1 cellular context compared by ENCODE assay signal in the genomic region with DNA sequence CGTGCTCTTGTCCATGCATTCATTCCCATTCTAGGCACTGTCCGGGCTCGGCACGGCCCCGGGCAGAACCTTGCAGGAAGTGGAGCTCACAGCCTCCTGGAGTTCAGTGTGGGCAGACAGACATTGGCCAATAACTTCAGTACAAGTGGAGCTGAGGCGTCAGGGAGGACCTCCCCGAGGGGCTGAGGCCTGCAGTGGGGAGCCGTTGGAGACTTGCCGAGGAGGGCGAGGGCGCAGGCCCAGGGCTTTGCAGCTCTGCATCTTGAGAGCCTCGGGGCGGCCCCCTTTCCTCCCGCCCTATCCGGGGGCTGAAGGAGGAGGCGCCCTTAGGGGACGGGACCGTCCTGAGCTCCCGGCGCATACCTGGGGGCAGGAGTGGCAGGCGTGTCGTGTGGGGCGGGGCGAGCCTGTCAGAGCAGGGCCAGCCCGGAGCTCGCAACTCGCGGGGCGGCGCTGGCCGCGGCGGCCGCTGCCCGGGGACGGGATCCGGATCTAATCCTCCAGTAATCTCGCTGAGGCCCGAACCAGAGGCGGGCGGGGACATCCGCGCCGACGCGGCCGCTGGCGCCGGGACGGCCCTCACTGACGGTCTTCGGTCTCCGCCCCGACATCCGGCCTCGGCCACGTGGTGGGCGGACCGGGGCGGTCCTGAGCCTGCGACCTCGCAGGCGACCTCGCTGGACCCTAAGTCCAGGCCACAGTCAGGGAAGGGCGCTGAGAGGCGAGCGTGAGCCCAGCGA.
A peak's percentile ranks its signal among the peaks of the same experiment; 100 is the strongest.
TF ChIP-seq lines count a peak whose summit lies in the region.

Gene ACY1, plus strand, starts transcription at position 698 of the 740 bp plus-strand sequence. CDS start 530 bp downstream, outside the sequence.

TF ChIP-seq in GM12878, 131 proteins besides CTCF, POLR2A, EP300 and RAD21 (continued from another document and continues in another):
- TF ChIP-seq, protein P1, sequence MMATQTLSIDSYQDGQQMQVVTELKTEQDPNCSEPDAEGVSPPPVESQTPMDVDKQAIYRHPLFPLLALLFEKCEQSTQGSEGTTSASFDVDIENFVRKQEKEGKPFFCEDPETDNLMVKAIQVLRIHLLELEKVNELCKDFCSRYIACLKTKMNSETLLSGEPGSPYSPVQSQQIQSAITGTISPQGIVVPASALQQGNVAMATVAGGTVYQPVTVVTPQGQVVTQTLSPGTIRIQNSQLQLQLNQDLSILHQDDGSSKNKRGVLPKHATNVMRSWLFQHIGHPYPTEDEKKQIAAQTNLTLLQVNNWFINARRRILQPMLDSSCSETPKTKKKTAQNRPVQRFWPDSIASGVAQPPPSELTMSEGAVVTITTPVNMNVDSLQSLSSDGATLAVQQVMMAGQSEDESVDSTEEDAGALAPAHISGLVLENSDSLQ (IDR thresholded peaks at IDR 0.05), result peak; percentile 79
- peak; percentile 51; the same call in 1 of the 2 replicates for TF ChIP-seq TBL1XR1 (IDR thresholded peaks at IDR 0.05; ENCODE audit: low read depth, low read length)
- TF ChIP-seq RELA (IDR thresholded peaks at IDR 0.05; ENCODE audit: borderline replicate concordance, partially characterized antibody), result peak; percentile 50
- peak; percentile 72 for TF ChIP-seq GATAD2B (conservative IDR thresholded peaks at IDR 0.05; ENCODE audit: low read depth)
- TF ChIP-seq, protein P2, sequence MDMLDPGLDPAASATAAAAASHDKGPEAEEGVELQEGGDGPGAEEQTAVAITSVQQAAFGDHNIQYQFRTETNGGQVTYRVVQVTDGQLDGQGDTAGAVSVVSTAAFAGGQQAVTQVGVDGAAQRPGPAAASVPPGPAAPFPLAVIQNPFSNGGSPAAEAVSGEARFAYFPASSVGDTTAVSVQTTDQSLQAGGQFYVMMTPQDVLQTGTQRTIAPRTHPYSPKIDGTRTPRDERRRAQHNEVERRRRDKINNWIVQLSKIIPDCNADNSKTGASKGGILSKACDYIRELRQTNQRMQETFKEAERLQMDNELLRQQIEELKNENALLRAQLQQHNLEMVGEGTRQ (IDR thresholded peaks at IDR 0.05; ENCODE audit: borderline replicate concordance, low read depth, low read length), result peak; percentile 68
- TF ChIP-seq, protein P3, sequence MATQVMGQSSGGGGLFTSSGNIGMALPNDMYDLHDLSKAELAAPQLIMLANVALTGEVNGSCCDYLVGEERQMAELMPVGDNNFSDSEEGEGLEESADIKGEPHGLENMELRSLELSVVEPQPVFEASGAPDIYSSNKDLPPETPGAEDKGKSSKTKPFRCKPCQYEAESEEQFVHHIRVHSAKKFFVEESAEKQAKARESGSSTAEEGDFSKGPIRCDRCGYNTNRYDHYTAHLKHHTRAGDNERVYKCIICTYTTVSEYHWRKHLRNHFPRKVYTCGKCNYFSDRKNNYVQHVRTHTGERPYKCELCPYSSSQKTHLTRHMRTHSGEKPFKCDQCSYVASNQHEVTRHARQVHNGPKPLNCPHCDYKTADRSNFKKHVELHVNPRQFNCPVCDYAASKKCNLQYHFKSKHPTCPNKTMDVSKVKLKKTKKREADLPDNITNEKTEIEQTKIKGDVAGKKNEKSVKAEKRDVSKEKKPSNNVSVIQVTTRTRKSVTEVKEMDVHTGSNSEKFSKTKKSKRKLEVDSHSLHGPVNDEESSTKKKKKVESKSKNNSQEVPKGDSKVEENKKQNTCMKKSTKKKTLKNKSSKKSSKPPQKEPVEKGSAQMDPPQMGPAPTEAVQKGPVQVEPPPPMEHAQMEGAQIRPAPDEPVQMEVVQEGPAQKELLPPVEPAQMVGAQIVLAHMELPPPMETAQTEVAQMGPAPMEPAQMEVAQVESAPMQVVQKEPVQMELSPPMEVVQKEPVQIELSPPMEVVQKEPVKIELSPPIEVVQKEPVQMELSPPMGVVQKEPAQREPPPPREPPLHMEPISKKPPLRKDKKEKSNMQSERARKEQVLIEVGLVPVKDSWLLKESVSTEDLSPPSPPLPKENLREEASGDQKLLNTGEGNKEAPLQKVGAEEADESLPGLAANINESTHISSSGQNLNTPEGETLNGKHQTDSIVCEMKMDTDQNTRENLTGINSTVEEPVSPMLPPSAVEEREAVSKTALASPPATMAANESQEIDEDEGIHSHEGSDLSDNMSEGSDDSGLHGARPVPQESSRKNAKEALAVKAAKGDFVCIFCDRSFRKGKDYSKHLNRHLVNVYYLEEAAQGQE (IDR thresholded peaks at IDR 0.05; ENCODE audit: low read depth, low read length), result peak; percentile 6; the same call in 1 of the 2 replicates
- TF ChIP-seq PRDM15 (CRISPR knock-in tag; IDR thresholded peaks at IDR 0.05), result no peak
- peak; percentile 35; the same call in 1 of the 2 replicates for TF ChIP-seq TAF1 (IDR thresholded peaks at IDR 0.05; ENCODE audit: borderline replicate concordance, low read depth, low read length)
- TF ChIP-seq, protein P4, sequence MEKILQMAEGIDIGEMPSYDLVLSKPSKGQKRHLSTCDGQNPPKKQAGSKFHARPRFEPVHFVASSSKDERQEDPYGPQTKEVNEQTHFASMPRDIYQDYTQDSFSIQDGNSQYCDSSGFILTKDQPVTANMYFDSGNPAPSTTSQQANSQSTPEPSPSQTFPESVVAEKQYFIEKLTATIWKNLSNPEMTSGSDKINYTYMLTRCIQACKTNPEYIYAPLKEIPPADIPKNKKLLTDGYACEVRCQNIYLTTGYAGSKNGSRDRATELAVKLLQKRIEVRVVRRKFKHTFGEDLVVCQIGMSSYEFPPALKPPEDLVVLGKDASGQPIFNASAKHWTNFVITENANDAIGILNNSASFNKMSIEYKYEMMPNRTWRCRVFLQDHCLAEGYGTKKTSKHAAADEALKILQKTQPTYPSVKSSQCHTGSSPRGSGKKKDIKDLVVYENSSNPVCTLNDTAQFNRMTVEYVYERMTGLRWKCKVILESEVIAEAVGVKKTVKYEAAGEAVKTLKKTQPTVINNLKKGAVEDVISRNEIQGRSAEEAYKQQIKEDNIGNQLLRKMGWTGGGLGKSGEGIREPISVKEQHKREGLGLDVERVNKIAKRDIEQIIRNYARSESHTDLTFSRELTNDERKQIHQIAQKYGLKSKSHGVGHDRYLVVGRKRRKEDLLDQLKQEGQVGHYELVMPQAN (conservative IDR thresholded peaks at IDR 0.05), result peak; percentile 35; the same call in 1 of the 2 replicates
- TF ChIP-seq IRF5 (IDR thresholded peaks at IDR 0.05; ENCODE audit: borderline replicate concordance), result no peak
- no peak for TF ChIP-seq MEF2B (IDR thresholded peaks at IDR 0.05; ENCODE audit: partially characterized antibody, poor library complexity, severe bottlenecking)
- no peak for TF ChIP-seq PAX5 (IDR thresholded peaks at IDR 0.05; ENCODE audit: borderline replicate concordance, low read depth, low read length)
- TF ChIP-seq MEF2A (IDR thresholded peaks at IDR 0.05; ENCODE audit: insufficient read depth, low read depth, low read length), result no peak
- 0 out of 2 replicates have a peak, but pooled peaks have one; percentile 70 for TF ChIP-seq POLR2AphosphoS2 (IDR thresholded peaks at IDR 0.05; ENCODE audit: low read depth, low read length)
- peak; percentile 88 for TF ChIP-seq USF1 (IDR thresholded peaks at IDR 0.05; ENCODE audit: borderline replicate concordance, extremely low read length, insufficient read depth, low read depth, low read length)
- TF ChIP-seq GABPA (IDR thresholded peaks at IDR 0.05; ENCODE audit: low read depth), result no peak
- TF ChIP-seq, protein P5, sequence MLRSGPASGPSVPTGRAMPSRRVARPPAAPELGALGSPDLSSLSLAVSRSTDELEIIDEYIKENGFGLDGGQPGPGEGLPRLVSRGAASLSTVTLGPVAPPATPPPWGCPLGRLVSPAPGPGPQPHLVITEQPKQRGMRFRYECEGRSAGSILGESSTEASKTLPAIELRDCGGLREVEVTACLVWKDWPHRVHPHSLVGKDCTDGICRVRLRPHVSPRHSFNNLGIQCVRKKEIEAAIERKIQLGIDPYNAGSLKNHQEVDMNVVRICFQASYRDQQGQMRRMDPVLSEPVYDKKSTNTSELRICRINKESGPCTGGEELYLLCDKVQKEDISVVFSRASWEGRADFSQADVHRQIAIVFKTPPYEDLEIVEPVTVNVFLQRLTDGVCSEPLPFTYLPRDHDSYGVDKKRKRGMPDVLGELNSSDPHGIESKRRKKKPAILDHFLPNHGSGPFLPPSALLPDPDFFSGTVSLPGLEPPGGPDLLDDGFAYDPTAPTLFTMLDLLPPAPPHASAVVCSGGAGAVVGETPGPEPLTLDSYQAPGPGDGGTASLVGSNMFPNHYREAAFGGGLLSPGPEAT (IDR thresholded peaks at IDR 0.05; ENCODE audit: low read depth), result 0 out of 2 replicates have a peak, but pooled peaks have one; percentile 35
- TF ChIP-seq LARP7 (IDR thresholded peaks at IDR 0.05), result 0 out of 2 replicates have a peak, but pooled peaks have one; percentile 28
- TF ChIP-seq RAD51 (IDR thresholded peaks at IDR 0.05), result peak; percentile 45; the same call in 1 of the 2 replicates
- peak; percentile 2; the same call in 1 of the 2 replicates for TF ChIP-seq ATF7 (IDR thresholded peaks at IDR 0.05; ENCODE audit: low read depth)
- TF ChIP-seq DPF2 (IDR thresholded peaks at IDR 0.05), result peak; percentile 84
- TF ChIP-seq ZBTB40 (IDR thresholded peaks at IDR 0.05; ENCODE audit: borderline replicate concordance), result peak; percentile 35; the same call in 1 of the 2 replicates
- no peak for TF ChIP-seq NFIC (IDR thresholded peaks at IDR 0.05; ENCODE audit: low read depth, low read length)
